ENCODE assay signal across 11 cellular contexts in genomic region chr5:124888622-124889521, GRCh38.
A peak's percentile ranks its signal among the peaks of the same experiment; 100 is the strongest.
DNase-seq lines count a peak whose midpoint lies in the region; ATAC-seq and TF ChIP-seq lines count a peak whose summit lies in the region.
"Had no signal": no experiment of that assay in that cellular context is flagged by ENCODE, and none has a peak within 500 bp of the region (broad histone marks: within the 10 kb centered on the region; RNA-seq: fewer than 3 reads in every experiment).

No MANE protein-coding gene starts in this region.

- intact Hi-C loops in Calu3 (cut with micrococcal nuclease; ENCODE audit: unreplicated experiment) = loop anchor here (2.0 to 5.0 kb wide), 3 partner anchors 67 to 227 kb away; no protein-coding TSS in a partner anchor

- H3K27me3 Mint-ChIP-seq in Calu3 (ENCODE audit: unreplicated experiment) = no peaks in the 10 kb centered on the region

- H3K79me2 ChIP-seq in SU-DHL-6 (ENCODE audit: insufficient read depth, low read length) = no peaks in the 10 kb centered on the region

- peaks cover 6% of the 10 kb centered on the region for H3K36me3 Mint-ChIP-seq in Calu3 (ENCODE audit: insufficient read depth, unreplicated experiment)

- no peak overlapping the region for H3K27ac ChIP-seq in SU-DHL-6 (ENCODE audit: low read depth, low read length)
- H3K27ac ChIP-seq in layer of hippocampus (ENCODE audit: low read depth, low read length) = peak overlapping the region; percentile 32
- no peak overlapping the region for H3K27ac ChIP-seq in upper lobe of left lung
- H3K27ac ChIP-seq: thoracic aorta had no signal

- TF ChIP-seq CTCF in Calu3 (IDR thresholded peaks at IDR 0.05; ENCODE audit: unreplicated experiment) (no peak), SU-DHL-6 (IDR thresholded peaks at IDR 0.05; ENCODE audit: insufficient read depth, low read length, poor library complexity, severe bottlenecking) (no peak), upper lobe of left lung (IDR thresholded peaks at IDR 0.05) (no peak)

- H3K4me1 ChIP-seq in upper lobe of left lung = peaks cover 0 to 19% (median 11%) of the 10 kb centered on the region in 4 donors

- CTCF ChIA-PET in Calu3 (lab: Charles Lee) = interaction anchor here (1.0 to 1.6 kb wide), 4 partner anchors 14 to 520 kb away, joined by 3 to 4 read pairs (median 4); no protein-coding TSS in a partner anchor

- no peaks in the 10 kb centered on the region for H3K27me3 ChIP-seq in SU-DHL-6 (ENCODE audit: low read length)
- no peaks in the 10 kb centered on the region for H3K27me3 ChIP-seq in layer of hippocampus (ENCODE audit: control insufficient read depth, insufficient read depth, low read length)
- no peaks in the 10 kb centered on the region for H3K27me3 ChIP-seq in upper lobe of left lung

- H3K9me3 Mint-ChIP-seq in Calu3 (ENCODE audit: low read depth, unreplicated experiment) = no peaks in the 10 kb centered on the region

- no peak for TF ChIP-seq POLR2A in upper lobe of left lung (IDR thresholded peaks at IDR 0.05)

- H3K4me2 ChIP-seq in SU-DHL-6 (ENCODE audit: low read depth, low read length, poor library complexity, severe bottlenecking) = peak overlapping the region; percentile 20

- H3K36me3 ChIP-seq in SU-DHL-6 (ENCODE audit: low read length) = no peaks in the 10 kb centered on the region
- no peaks in the 10 kb centered on the region for H3K36me3 ChIP-seq in upper lobe of left lung
- H3K36me3 ChIP-seq: thoracic aorta had no signal

- ATAC-seq in GM21825 (IDR thresholded peaks at IDR 0.05; ENCODE audit: unreplicated experiment) (no peak), upper lobe of left lung (ENCODE audit: low FRiP score in 2 of 2) (no peak), GM21390 (IDR thresholded peaks at IDR 0.05; ENCODE audit: unreplicated experiment) (no peak)

- H3K9ac ChIP-seq in SU-DHL-6 (ENCODE audit: low read length) = no peak overlapping the region

- H3F3A ChIP-seq in SU-DHL-6 (ENCODE audit: insufficient read depth) = no peaks in the 10 kb centered on the region

- H2AFZ ChIP-seq in SU-DHL-6 (ENCODE audit: low read depth, low read length, severe bottlenecking) = peak overlapping the region; percentile 28

- no peaks in the 10 kb centered on the region for H4K20me1 ChIP-seq in SU-DHL-6 (ENCODE audit: low read depth, low read length)

- no peaks in the 10 kb centered on the region for H3K9me2 ChIP-seq in SU-DHL-6 (replicated peaks; ENCODE audit: insufficient read depth, low read length)

- BruUV-seq in Calu3 (replicated peaks; lab: Mats Ljungman, UMichigan) = no TSS peak

- H3K4me1 Mint-ChIP-seq in Calu3 (ENCODE audit: low read depth, unreplicated experiment) = peaks cover 22% of the 10 kb centered on the region

- H3K4me3 Mint-ChIP-seq in Calu3 (ENCODE audit: low read depth, unreplicated experiment) = peak overlapping the region; percentile 55

- peak overlapping the region; percentile 88 for H3K27ac Mint-ChIP-seq in Calu3 (ENCODE audit: unreplicated experiment)

- DNase-seq in Calu3 = no peak
- peak; percentile 52 for DNase-seq in pons (ENCODE audit: low spot score)
- DNase-seq in upper lobe of left lung = no peak
- DNase-seq in EL = no peak
- DNase-seq: activated naive CD4-positive, alpha-beta T cell; occipital lobe had no signal

- 45 to 49% methylated on average over 6 of the region's 6 CpGs for WGBS in upper lobe of left lung, 2 donors

- TF ChIP-seq EP300 in upper lobe of left lung (IDR thresholded peaks at IDR 0.05) = no peak

- H3K4me3 ChIP-seq in SU-DHL-6 (ENCODE audit: insufficient read depth, low read length, poor library complexity, severe bottlenecking) (no peak overlapping the region), upper lobe of left lung (no peak overlapping the region)
- H3K4me3 ChIP-seq: thoracic aorta had no signal

- H3K9me3 ChIP-seq in SU-DHL-6 (ENCODE audit: insufficient read depth, low read length) (no peaks in the 10 kb centered on the region), upper lobe of left lung (no peaks in the 10 kb centered on the region)
- H3K9me3 ChIP-seq: thoracic aorta had no signal
